23 cellular contexts compared by ENCODE assay signal in genomic region chr10:36574212-36574611, GRCh38.
DNase-seq lines count a peak whose midpoint lies in the region; ATAC-seq and TF ChIP-seq lines count a peak whose summit lies in the region.
"Had no signal": no experiment of that assay in that cellular context is flagged by ENCODE, and none has a peak within 500 bp of the region (broad histone marks: within the 10 kb centered on the region; RNA-seq: fewer than 3 reads in every experiment).

No MANE protein-coding gene starts in this region.

- no peaks in the 10 kb centered on the region for H3K27me3 ChIP-seq in GM23248 (replicated peaks; ENCODE audit: insufficient read depth)
- H3K27me3 ChIP-seq: colonic mucosa, SJSA1, spleen had no signal

- H2AFZ ChIP-seq in GM23248 = no peak overlapping the region

- peak overlapping the region; percentile 5 for H3K4me2 ChIP-seq in GM23248 (ENCODE audit: unreplicated experiment)

- no peak overlapping the region for H3K9ac ChIP-seq in GM23248

- H3K9me3 ChIP-seq in GM23248 (ENCODE audit: low read depth) = no peaks in the 10 kb centered on the region
- H3K9me3 ChIP-seq: colonic mucosa, SJSA1 had no signal

- H3K4me3 ChIP-seq in AG04449 (ENCODE audit: low read depth, low read length) (no peak overlapping the region), GM23248 (no peak overlapping the region), choroid plexus epithelial cell (ENCODE audit: low read depth, low read length) (no peak overlapping the region)
- H3K4me3 ChIP-seq: colonic mucosa, SJSA1, spleen had no signal

- peaks cover 33% of the 10 kb centered on the region for H3K4me1 ChIP-seq in GM23248 (ENCODE audit: insufficient read depth)
- H3K4me1 ChIP-seq: colonic mucosa, spleen had no signal

- H3F3A ChIP-seq in GM23248 (ENCODE audit: insufficient read depth) = peaks cover 23% of the 10 kb centered on the region; the same call in 1 of the 2 replicates

- CTCF ChIA-PET in AG04449 (lab: Yijun Ruan, JAX) = interaction anchor here (1.3 kb wide), 1 partner anchor 938 kb away, joined by 4 read pairs; no protein-coding TSS in a partner anchor

- H4K20me1 ChIP-seq in GM23248 (ENCODE audit: insufficient read depth) = no peaks in the 10 kb centered on the region

- no peaks in the 10 kb centered on the region for H3K79me2 ChIP-seq in GM23248 (ENCODE audit: insufficient read depth)

- TF ChIP-seq CTCF in AG04449 (IDR thresholded peaks at IDR 0.05; ENCODE audit: insufficient read depth, low read length, missing control alignments) (no peak), choroid plexus epithelial cell (conservative IDR thresholded peaks at IDR 0.05; ENCODE audit: low read depth, low read length) (no peak)

- intact Hi-C loops in head of caudate nucleus (cut with DNase I) = no loop called here

- DNase-seq in AG04449 (ENCODE audit: low read depth, low spot score) = peak; percentile 19
- DNase-seq in GM23248 = peak; percentile 45
- peak; percentile 33 for DNase-seq in choroid plexus epithelial cell (ENCODE audit: low read depth)
- DNase-seq in myocyte (ENCODE audit: low read depth) = peak; percentile 55
- no peak for DNase-seq in UCSD-AML1 (lab: John Stamatoyannopoulos, UW; ENCODE audit: unreplicated experiment)
- no peak for DNase-seq in NK-92 (lab: John Stamatoyannopoulos, UW; ENCODE audit: unreplicated experiment)
- DNase-seq in head of caudate nucleus = no peak
- DNase-seq: activated CD4-positive, alpha-beta T cell treated with anti-CD3 and anti-CD28 coated beads for 1 hour; activated CD8-positive, alpha-beta T cell treated with anti-CD3 and anti-CD28 coated beads for 36 hours; activated effector memory CD4-positive, alpha-beta T cell treated with anti-CD3 and anti-CD28 coated beads, Interleukin-2, amount 50 U/mL, for 16 hours; colonic mucosa; effector memory CD8-positive, alpha-beta T cell; glutamatergic neuron; GOT3; NCI-H146; nucleus accumbens; spleen; stimulated activated CD4-positive, alpha-beta T cell treated with anti-CD3 and anti-CD28 coated beads, Interleukin-2, amount 100 ng/mL, for 48 hours; T-helper 1 cell had no signal

- POLR2A ChIA-PET in AG04449 (lab: Yijun Ruan, JAX) = no interaction called here

- no peak for ATAC-seq in HG02981 (IDR thresholded peaks at IDR 0.05; ENCODE audit: unreplicated experiment)
- ATAC-seq: activated CD8-positive, alpha-beta T cell treated with anti-CD3 and anti-CD28 coated beads for 36 hours; effector memory CD8-positive, alpha-beta T cell; stimulated activated effector memory CD8-positive, alpha-beta T cell treated with anti-CD3 and anti-CD28 coated beads, Interleukin-12 subunit alpha, Interleukin-12 subunit beta, amount 100 ng/mL, for 72 hours had no signal

- no peaks in the 10 kb centered on the region for H3K36me3 ChIP-seq in GM23248 (ENCODE audit: low read depth)
- H3K36me3 ChIP-seq: colonic mucosa, SJSA1, spleen had no signal

- in situ Hi-C loops in GM23248 (cut with MboI) = no loop called here

- H3K9me2 ChIP-seq in GM23248 (ENCODE audit: insufficient read depth) = no peaks in the 10 kb centered on the region

- no peak overlapping the region for H3K27ac ChIP-seq in GM23248
- H3K27ac ChIP-seq: C4-2B, colonic mucosa, SJSA1 had no signal

Comparison
In these comparisons a context has a peak if more than half of its experiments do, and no peak if none do; other contexts are left out.
1. DNase-seq: peak in AG04449 (single experiment), GM23248 (single experiment), choroid plexus epithelial cell (single experiment) and myocyte (single experiment); none in UCSD-AML1 (single experiment), NK-92 (single experiment) and head of caudate nucleus (0 of 42).